1 cellular context compared by ENCODE assay signal in the genomic region with DNA sequence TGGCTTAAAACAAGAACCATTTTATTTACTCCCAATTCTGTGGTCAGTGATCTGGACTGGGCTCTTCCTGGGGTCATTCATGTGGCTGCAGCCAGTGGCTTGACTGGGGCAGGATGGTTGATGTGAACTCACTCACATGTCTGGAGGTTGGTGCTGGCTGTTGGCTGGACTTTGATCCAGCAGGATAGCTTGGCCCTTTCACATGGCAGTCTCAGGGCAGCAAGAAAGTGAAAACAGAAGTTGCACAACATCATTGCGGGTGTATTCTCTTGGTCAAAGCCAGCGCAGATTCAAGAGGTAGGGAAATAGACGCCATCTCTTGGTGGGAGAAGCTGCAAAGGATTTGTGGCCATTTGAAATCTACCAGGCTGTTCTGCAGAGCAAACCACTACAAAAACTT.
A peak's percentile ranks its signal among the peaks of the same experiment; 100 is the strongest.
TF ChIP-seq lines count a peak whose summit lies in the region.

No MANE protein-coding gene starts in this region.

TF ChIP-seq in HepG2, 621 proteins besides CTCF, POLR2A, EP300 and RAD21 (continued from another document and continues in another):
- TF ChIP-seq, protein P1, sequence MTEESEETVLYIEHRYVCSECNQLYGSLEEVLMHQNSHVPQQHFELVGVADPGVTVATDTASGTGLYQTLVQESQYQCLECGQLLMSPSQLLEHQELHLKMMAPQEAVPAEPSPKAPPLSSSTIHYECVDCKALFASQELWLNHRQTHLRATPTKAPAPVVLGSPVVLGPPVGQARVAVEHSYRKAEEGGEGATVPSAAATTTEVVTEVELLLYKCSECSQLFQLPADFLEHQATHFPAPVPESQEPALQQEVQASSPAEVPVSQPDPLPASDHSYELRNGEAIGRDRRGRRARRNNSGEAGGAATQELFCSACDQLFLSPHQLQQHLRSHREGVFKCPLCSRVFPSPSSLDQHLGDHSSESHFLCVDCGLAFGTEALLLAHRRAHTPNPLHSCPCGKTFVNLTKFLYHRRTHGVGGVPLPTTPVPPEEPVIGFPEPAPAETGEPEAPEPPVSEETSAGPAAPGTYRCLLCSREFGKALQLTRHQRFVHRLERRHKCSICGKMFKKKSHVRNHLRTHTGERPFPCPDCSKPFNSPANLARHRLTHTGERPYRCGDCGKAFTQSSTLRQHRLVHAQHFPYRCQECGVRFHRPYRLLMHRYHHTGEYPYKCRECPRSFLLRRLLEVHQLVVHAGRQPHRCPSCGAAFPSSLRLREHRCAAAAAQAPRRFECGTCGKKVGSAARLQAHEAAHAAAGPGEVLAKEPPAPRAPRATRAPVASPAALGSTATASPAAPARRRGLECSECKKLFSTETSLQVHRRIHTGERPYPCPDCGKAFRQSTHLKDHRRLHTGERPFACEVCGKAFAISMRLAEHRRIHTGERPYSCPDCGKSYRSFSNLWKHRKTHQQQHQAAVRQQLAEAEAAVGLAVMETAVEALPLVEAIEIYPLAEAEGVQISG (CRISPR knock-in tag; IDR thresholded peaks at IDR 0.05) = 0 out of 2 replicates have a peak, but pooled peaks have one; percentile 15
- TF ChIP-seq, protein P2, sequence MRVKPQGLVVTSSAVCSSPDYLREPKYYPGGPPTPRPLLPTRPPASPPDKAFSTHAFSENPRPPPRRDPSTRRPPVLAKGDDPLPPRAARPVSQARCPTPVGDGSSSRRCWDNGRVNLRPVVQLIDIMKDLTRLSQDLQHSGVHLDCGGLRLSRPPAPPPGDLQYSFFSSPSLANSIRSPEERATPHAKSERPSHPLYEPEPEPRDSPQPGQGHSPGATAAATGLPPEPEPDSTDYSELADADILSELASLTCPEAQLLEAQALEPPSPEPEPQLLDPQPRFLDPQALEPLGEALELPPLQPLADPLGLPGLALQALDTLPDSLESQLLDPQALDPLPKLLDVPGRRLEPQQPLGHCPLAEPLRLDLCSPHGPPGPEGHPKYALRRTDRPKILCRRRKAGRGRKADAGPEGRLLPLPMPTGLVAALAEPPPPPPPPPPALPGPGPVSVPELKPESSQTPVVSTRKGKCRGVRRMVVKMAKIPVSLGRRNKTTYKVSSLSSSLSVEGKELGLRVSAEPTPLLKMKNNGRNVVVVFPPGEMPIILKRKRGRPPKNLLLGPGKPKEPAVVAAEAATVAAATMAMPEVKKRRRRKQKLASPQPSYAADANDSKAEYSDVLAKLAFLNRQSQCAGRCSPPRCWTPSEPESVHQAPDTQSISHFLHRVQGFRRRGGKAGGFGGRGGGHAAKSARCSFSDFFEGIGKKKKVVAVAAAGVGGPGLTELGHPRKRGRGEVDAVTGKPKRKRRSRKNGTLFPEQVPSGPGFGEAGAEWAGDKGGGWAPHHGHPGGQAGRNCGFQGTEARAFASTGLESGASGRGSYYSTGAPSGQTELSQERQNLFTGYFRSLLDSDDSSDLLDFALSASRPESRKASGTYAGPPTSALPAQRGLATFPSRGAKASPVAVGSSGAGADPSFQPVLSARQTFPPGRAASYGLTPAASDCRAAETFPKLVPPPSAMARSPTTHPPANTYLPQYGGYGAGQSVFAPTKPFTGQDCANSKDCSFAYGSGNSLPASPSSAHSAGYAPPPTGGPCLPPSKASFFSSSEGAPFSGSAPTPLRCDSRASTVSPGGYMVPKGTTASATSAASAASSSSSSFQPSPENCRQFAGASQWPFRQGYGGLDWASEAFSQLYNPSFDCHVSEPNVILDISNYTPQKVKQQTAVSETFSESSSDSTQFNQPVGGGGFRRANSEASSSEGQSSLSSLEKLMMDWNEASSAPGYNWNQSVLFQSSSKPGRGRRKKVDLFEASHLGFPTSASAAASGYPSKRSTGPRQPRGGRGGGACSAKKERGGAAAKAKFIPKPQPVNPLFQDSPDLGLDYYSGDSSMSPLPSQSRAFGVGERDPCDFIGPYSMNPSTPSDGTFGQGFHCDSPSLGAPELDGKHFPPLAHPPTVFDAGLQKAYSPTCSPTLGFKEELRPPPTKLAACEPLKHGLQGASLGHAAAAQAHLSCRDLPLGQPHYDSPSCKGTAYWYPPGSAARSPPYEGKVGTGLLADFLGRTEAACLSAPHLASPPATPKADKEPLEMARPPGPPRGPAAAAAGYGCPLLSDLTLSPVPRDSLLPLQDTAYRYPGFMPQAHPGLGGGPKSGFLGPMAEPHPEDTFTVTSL (CRISPR knock-in tag; IDR thresholded peaks at IDR 0.05; ENCODE audit: borderline replicate concordance) = peak; percentile 69; the same call in 1 of the 2 replicates
- TF ChIP-seq MXI1 (IDR thresholded peaks at IDR 0.05; ENCODE audit: borderline replicate concordance, low read depth, low read length) (peak; percentile 59; the same call in 1 of the 3 replicates), CEBPB (IDR thresholded peaks at IDR 0.05; ENCODE audit: borderline replicate concordance, low read depth, low read length) (peak; percentile 98), ZNF331 (CRISPR knock-in tag; IDR thresholded peaks at IDR 0.05) (0 out of 2 replicates have a peak, but pooled peaks have one; percentile 26), ZMYM3 (CRISPR knock-in tag; IDR thresholded peaks at IDR 0.05) (peak; percentile 52; the same call in 1 of the 2 replicates), ZNF317 (CRISPR knock-in tag; IDR thresholded peaks at IDR 0.05) (no peak), NR2F6 (IDR thresholded peaks at IDR 0.05) (peak; percentile 30; the same call in 1 of the 2 replicates), NR2F6 (CRISPR knock-in tag; IDR thresholded peaks at IDR 0.05) (no peak), ZNF276 (CRISPR knock-in tag; IDR thresholded peaks at IDR 0.05; ENCODE audit: low read depth) (no peak), ZNF614 (CRISPR knock-in tag; IDR thresholded peaks at IDR 0.05; ENCODE audit: borderline replicate concordance) (peak; percentile 87; the same call in 1 of the 2 replicates), ZNF549 (CRISPR knock-in tag; IDR thresholded peaks at IDR 0.05) (peak; percentile 84; the same call in 1 of the 2 replicates), CEBPG (CRISPR knock-in tag; IDR thresholded peaks at IDR 0.05) (peak; percentile 94), SMARCE1 (IDR thresholded peaks at IDR 0.05; ENCODE audit: borderline replicate concordance) (no peak), KAT2B (IDR thresholded peaks at IDR 0.05; ENCODE audit: borderline replicate concordance, low read depth, low read length) (no peak), GATAD2A (CRISPR knock-in tag; IDR thresholded peaks at IDR 0.05) (peak; percentile 83), JUNB (CRISPR knock-in tag; IDR thresholded peaks at IDR 0.05; ENCODE audit: borderline replicate concordance) (no peak), FOXP1 (IDR thresholded peaks at IDR 0.05) (no peak), FOXP1 (CRISPR knock-in tag; IDR thresholded peaks at IDR 0.05) (0 out of 2 replicates have a peak, but pooled peaks have one; percentile 40), MIER3 (CRISPR knock-in tag; IDR thresholded peaks at IDR 0.05; ENCODE audit: borderline replicate concordance) (peak; percentile 74), DR1 (CRISPR knock-in tag; IDR thresholded peaks at IDR 0.05) (no peak), HHEX (CRISPR knock-in tag; IDR thresholded peaks at IDR 0.05) (no peak), JDP2 (CRISPR knock-in tag; IDR thresholded peaks at IDR 0.05; ENCODE audit: borderline replicate concordance) (no peak), ZNF143 (CRISPR knock-in tag; IDR thresholded peaks at IDR 0.05) (no peak), KDM3A (CRISPR knock-in tag; IDR thresholded peaks at IDR 0.05; ENCODE audit: low read depth) (no peak), ZHX2 (IDR thresholded peaks at IDR 0.05; ENCODE audit: low read depth) (peak; percentile 23; the same call in 1 of the 2 replicates), ZHX2 (CRISPR knock-in tag; IDR thresholded peaks at IDR 0.05; ENCODE audit: borderline replicate concordance) (no peak)
- TF ChIP-seq, protein P3, sequence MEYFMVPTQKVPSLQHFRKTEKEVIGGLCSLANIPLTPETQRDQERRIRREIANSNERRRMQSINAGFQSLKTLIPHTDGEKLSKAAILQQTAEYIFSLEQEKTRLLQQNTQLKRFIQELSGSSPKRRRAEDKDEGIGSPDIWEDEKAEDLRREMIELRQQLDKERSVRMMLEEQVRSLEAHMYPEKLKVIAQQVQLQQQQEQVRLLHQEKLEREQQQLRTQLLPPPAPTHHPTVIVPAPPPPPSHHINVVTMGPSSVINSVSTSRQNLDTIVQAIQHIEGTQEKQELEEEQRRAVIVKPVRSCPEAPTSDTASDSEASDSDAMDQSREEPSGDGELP (IDR thresholded peaks at IDR 0.05; ENCODE audit: borderline replicate concordance, low read depth) = peak; percentile 76; the same call in 1 of the 2 replicates
- TF ChIP-seq, protein P4, sequence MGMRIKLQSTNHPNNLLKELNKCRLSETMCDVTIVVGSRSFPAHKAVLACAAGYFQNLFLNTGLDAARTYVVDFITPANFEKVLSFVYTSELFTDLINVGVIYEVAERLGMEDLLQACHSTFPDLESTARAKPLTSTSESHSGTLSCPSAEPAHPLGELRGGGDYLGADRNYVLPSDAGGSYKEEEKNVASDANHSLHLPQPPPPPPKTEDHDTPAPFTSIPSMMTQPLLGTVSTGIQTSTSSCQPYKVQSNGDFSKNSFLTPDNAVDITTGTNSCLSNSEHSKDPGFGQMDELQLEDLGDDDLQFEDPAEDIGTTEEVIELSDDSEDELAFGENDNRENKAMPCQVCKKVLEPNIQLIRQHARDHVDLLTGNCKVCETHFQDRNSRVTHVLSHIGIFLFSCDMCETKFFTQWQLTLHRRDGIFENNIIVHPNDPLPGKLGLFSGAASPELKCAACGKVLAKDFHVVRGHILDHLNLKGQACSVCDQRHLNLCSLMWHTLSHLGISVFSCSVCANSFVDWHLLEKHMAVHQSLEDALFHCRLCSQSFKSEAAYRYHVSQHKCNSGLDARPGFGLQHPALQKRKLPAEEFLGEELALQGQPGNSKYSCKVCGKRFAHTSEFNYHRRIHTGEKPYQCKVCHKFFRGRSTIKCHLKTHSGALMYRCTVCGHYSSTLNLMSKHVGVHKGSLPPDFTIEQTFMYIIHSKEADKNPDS (CRISPR knock-in tag; IDR thresholded peaks at IDR 0.05) = no peak
- TF ChIP-seq, protein P5, sequence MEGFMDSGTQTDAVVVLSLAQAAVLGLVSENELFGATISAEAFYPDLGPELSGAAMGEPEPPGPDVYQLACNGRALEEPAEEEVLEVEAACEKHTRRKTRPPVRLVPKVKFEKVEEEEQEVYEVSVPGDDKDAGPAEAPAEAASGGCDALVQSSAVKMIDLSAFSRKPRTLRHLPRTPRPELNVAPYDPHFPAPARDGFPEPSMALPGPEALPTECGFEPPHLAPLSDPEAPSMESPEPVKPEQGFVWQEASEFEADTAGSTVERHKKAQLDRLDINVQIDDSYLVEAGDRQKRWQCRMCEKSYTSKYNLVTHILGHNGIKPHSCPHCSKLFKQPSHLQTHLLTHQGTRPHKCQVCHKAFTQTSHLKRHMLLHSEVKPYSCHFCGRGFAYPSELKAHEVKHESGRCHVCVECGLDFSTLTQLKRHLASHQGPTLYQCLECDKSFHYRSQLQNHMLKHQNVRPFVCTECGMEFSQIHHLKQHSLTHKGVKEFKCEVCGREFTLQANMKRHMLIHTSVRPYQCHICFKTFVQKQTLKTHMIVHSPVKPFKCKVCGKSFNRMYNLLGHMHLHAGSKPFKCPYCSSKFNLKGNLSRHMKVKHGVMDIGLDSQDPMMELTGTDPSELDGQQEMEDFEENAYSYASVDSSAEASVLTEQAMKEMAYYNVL (CRISPR knock-in tag; IDR thresholded peaks at IDR 0.05; ENCODE audit: borderline replicate concordance) = no peak
- TF ChIP-seq, protein P6, sequence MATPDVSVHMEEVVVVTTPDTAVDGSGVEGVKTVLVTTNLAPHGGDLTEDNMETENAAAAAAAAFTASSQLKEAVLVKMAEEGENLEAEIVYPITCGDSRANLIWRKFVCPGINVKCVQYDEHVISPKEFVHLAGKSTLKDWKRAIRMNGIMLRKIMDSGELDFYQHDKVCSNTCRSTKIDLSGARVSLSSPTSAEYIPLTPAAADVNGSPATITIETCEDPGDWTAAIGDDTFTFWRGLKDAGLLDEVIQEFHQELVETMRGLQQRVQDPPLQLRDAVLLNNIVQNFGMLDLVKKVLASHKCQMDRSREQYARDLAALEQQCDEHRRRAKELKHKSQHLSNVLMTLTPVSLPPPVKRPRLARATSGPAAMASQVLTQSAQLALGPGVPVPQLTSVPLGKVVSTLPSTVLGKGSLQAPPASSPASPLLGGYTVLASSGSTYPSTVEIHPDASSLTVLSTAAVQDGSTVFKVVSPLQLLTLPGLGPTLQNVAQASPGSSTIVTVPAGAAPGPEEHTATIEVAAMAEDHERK (CRISPR knock-in tag; IDR thresholded peaks at IDR 0.05; ENCODE audit: low read depth) = no peak
